27 cellular contexts compared by ENCODE assay signal in the genomic region with DNA sequence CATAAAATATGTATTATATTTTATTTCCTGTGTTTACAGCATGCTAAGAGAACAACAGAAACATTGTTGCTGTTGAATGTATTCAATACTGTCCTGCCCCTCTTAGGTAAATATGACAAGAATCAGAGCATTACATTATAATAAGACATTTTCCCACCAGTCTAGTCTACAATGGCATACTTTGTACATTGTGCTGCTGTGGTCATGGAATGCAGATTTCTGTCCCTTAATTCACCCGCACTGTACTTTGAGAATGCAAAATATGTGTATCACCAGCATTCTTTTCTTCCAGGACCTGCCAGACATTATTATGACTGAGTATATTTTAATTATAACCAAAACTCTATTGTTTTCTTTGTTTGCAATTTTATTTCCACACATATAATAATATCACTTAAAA. TPM values are rescaled to one million over a fixed set of nuclear protein-coding genes. Genes with fewer than 3 reads are reported as not detected.
"Had no signal": no experiment of that assay in that cellular context is flagged by ENCODE, and none has a peak within 500 bp of the region (broad histone marks: within the 10 kb centered on the region; RNA-seq: fewer than 3 reads in every experiment).

No MANE protein-coding gene starts in this region.

- H3K4me1 ChIP-seq: gastrocnemius medialis, right atrium auricular region, suprapubic skin, thyroid gland, uterus had no signal

- H3K27ac ChIP-seq: gastrocnemius medialis, heart right ventricle, neutrophil, right atrium auricular region, suprapubic skin, thyroid gland, upper lobe of left lung, uterus had no signal

- H3K36me3 ChIP-seq: gastrocnemius medialis, heart right ventricle, neutrophil, right atrium auricular region, suprapubic skin, thyroid gland, upper lobe of left lung, uterus had no signal

- H3K4me3 ChIP-seq: gastrocnemius medialis, heart right ventricle, right atrium auricular region, smooth muscle cell, suprapubic skin, thyroid gland, upper lobe of left lung, uterus had no signal

- FAIRE-seq: endometrium, islet of Langerhans had no signal

- DNase-seq: effector memory CD4-positive, alpha-beta T cell; gastrocnemius medialis; heart right ventricle; hypothalamus; kidney glomerular epithelial cell; mesendoderm; naive thymus-derived CD8-positive, alpha-beta T cell; posterior cingulate gyrus; stimulated activated CD4-positive, alpha-beta T cell treated with anti-CD3 and anti-CD28 coated beads, Interleukin-2, amount 100 ng/mL, for 48 hours; stimulated activated naive CD4-positive, alpha-beta T cell treated with Interleukin-2 at 50 U/mL for 16 hours; thyroid gland; upper lobe of left lung; uterus had no signal

- H3K9me3 ChIP-seq: gastrocnemius medialis, heart right ventricle, neutrophil, right atrium auricular region, suprapubic skin, thyroid gland, upper lobe of left lung, uterus had no signal

- H3K27me3 ChIP-seq: gastrocnemius medialis, neutrophil, right atrium auricular region, thyroid gland, upper lobe of left lung, uterus had no signal

RNA-seq across cellular contexts. Expression of a gene that starts 16.5 kb away (rescaled TPM):
- total RNA-seq: esophagus mucosa; fibroblast of lung; gastrocnemius medialis; heart right ventricle; liver; lung microvascular endothelial cell; mononuclear cell; naive thymus-derived CD8-positive, alpha-beta T cell; osteocyte; pulmonary artery endothelial cell; right atrium auricular region; smooth muscle cell; suprapubic skin; thyroid gland; upper lobe of left lung; uterus had no signal
- polyA plus RNA-seq: fibroblast of lung; heart right ventricle; liver; naive thymus-derived CD8-positive, alpha-beta T cell; neural cell; smooth muscle cell had no signal

RNA-seq across cellular contexts. Expression of a gene that starts 36.2 kb away (rescaled TPM):
- total RNA-seq: lung microvascular endothelial cell; naive thymus-derived CD8-positive, alpha-beta T cell had no signal
